Comparison of ENCODE assay signal across 10 cellular contexts in genomic region chr3:71303627-71304260, GRCh38.
A peak's percentile ranks its signal among the peaks of the same experiment; 100 is the strongest.
DNase-seq lines count a peak whose midpoint lies in the region; ATAC-seq and TF ChIP-seq lines count a peak whose summit lies in the region.
"Had no signal": no experiment of that assay in that cellular context is flagged by ENCODE, and none has a peak within 500 bp of the region (broad histone marks: within the 10 kb centered on the region; RNA-seq: fewer than 3 reads in every experiment).

No MANE protein-coding gene starts in this region.

- WGBS in endodermal cell (ENCODE audit: insufficient coverage in 1 of 2, insufficient read length in 1 of 2), 2 experiments = 9 to 20% methylated on average over 5 to 7 of the region's 7 CpGs

- H3K27me3 Mint-ChIP-seq in endodermal cell (ENCODE audit: insufficient read depth) (no peaks in the 10 kb centered on the region), osteocyte (ENCODE audit: unreplicated experiment) (no peaks in the 10 kb centered on the region)

- DNase-seq in DMS 273 (lab: John Stamatoyannopoulos, UW; ENCODE audit: unreplicated experiment) = peak; percentile 84
- DNase-seq in SK-N-MC (ENCODE audit: low read depth, low spot score) = no peak
- no peak for DNase-seq in endodermal cell
- no peak for DNase-seq in osteocyte (ENCODE audit: extremely low spot score, unreplicated experiment)
- no peak for DNase-seq in stimulated activated naive CD4-positive, alpha-beta T cell treated with Interleukin-2 at 50 U/mL for 16 hours (lab: John Stamatoyannopoulos, UW)
- DNase-seq in AML-193 (lab: John Stamatoyannopoulos, UW) = no peak
- DNase-seq: DMS79 treated with DMSO at 0.1 percent for 48 hours, left ventricle myocardium superior had no signal

- H3K4me1 Mint-ChIP-seq in endodermal cell (peaks cover 78% of the 10 kb centered on the region), osteocyte (ENCODE audit: unreplicated experiment) (peaks cover 84% of the 10 kb centered on the region)

- peak overlapping the region; percentile 71 for H3K9ac ChIP-seq in SK-N-MC (ENCODE audit: insufficient read length)
- H3K9ac ChIP-seq in endodermal cell (ENCODE audit: extremely low read depth, low read length, poor library complexity, severe bottlenecking) = no peak overlapping the region

- H3K27me3 ChIP-seq in endodermal cell (ENCODE audit: control insufficient read depth, insufficient read depth, low read length, poor library complexity, severe bottlenecking) = no peaks in the 10 kb centered on the region

- H3K4me3 Mint-ChIP-seq in endodermal cell (peak overlapping the region; percentile 70), osteocyte (ENCODE audit: unreplicated experiment) (peak overlapping the region; percentile 79)

- ATAC-seq in HG03280 (IDR thresholded peaks at IDR 0.05; ENCODE audit: unreplicated experiment) = no peak
- no peak for ATAC-seq in HG03354 (IDR thresholded peaks at IDR 0.05; ENCODE audit: poor library complexity, severe bottlenecking, unreplicated experiment)
- ATAC-seq: left ventricle myocardium superior had no signal

- no peaks in the 10 kb centered on the region for H3K9me3 ChIP-seq in SK-N-MC (ENCODE audit: low read depth, low read length)
- no peaks in the 10 kb centered on the region for H3K9me3 ChIP-seq in endodermal cell (ENCODE audit: control insufficient read depth, low read length)

- H3K4me3 ChIP-seq in SK-N-MC (peak overlapping the region; percentile 77), endodermal cell (ENCODE audit: low read length) (peak overlapping the region; percentile 82)

- H3K9me3 Mint-ChIP-seq in endodermal cell (no peaks in the 10 kb centered on the region), osteocyte (ENCODE audit: unreplicated experiment) (no peaks in the 10 kb centered on the region)

- H3K27ac ChIP-seq in SK-N-MC (peak overlapping the region; percentile 83), endodermal cell (ENCODE audit: low read depth, low read length) (no peak overlapping the region)

- TF ChIP-seq CTCF in endodermal cell (conservative IDR thresholded peaks at IDR 0.05) (no peak), osteocyte (IDR thresholded peaks at IDR 0.05) (no peak)

- H3K36me3 ChIP-seq in SK-N-MC (ENCODE audit: insufficient read depth, low read length) = no peaks in the 10 kb centered on the region
- no peaks in the 10 kb centered on the region for H3K36me3 ChIP-seq in endodermal cell (ENCODE audit: control insufficient read depth, insufficient read depth, low read length)

- H3K36me3 Mint-ChIP-seq in endodermal cell (ENCODE audit: low read depth) = peaks cover 6% of the 10 kb centered on the region
- H3K36me3 Mint-ChIP-seq in osteocyte (ENCODE audit: unreplicated experiment) = peaks cover 2% of the 10 kb centered on the region

- H3K27ac Mint-ChIP-seq in endodermal cell (peak overlapping the region; percentile 15), osteocyte (ENCODE audit: unreplicated experiment) (peak overlapping the region; percentile 94)

- H3K4me1 ChIP-seq in endodermal cell (ENCODE audit: control insufficient read depth, insufficient read depth, low read length) = peaks cover 13% of the 10 kb centered on the region
